Comparison of ENCODE assay signal across 31 cellular contexts in genomic region chr6:100132005-100132404, GRCh38.
"Had no signal": no experiment of that assay in that cellular context is flagged by ENCODE, and none has a peak within 500 bp of the region (broad histone marks: within the 10 kb centered on the region; RNA-seq: fewer than 3 reads in every experiment).

No MANE protein-coding gene starts in this region.

- DNase-seq: activated CD4-positive, alpha-beta T cell treated with anti-CD3 and anti-CD28 coated beads, Interleukin-2, amount 10 ng/mL, durations not matched to agents 24 days and 14 days; activated CD4-positive, alpha-beta T cell treated with anti-CD3 and anti-CD28 coated beads, Interleukin-2, amount 50 U/mL, for 4 hours; activated CD8-positive, alpha-beta memory T cell treated with anti-CD3 and anti-CD28 coated beads, Interleukin-2, amount 50 U/mL, for 4 hours; activated CD8-positive, alpha-beta T cell treated with anti-CD3 and anti-CD28 coated beads for 36 hours; activated gamma-delta T cell treated with Interleukin-2 at 50 U/mL for 16 hours; activated naive CD4-positive, alpha-beta T cell treated with anti-CD3 and anti-CD28 coated beads for 36 hours; activated T-cell treated with anti-CD3 and anti-CD28 coated beads for 4 hours; activated T-cell treated with anti-CD3 and anti-CD28 coated beads, Interleukin-2, amount 50 U/mL, for 4 hours; adrenal gland; body of pancreas; KG1; NCI-H1092 treated with DMSO at 0.1 percent for 48 hours; NCI-H1417; NCI-H146; NCI-H187; NCI-H2029 treated with DMSO at 0.1 percent for 48 hours; NCI-H2107; NCI-H2171; NCI-H510A; NCI-H526; NCI-H748 treated with DMSO at 0.1 percent for 48 hours; NK-92 treated with Interleukin-12 subunit alpha and Interleukin-12 subunit beta, amount 100 ng/mL, for 24 hours; PC-3; SIG-M5; T-cell; T-helper 9 cell had no signal

- H3K27ac Mint-ChIP-seq: activated CD4-positive, alpha-beta T cell treated with anti-CD3 and anti-CD28 coated beads, Interleukin-2, amount 10 ng/mL, durations not matched to agents 24 days and 14 days; activated CD8-positive, alpha-beta T cell treated with anti-CD3 and anti-CD28 coated beads for 36 hours; activated naive CD4-positive, alpha-beta T cell treated with anti-CD3 and anti-CD28 coated beads for 36 hours; activated naive CD4-positive, alpha-beta T cell treated with anti-CD3 and anti-CD28 coated beads, Interleukin-2, amount 50 U/mL, for 72 hours; T-cell had no signal

- H3K36me3 ChIP-seq: adrenal gland, breast epithelium had no signal

- H3K27ac ChIP-seq: adrenal gland, body of pancreas, breast epithelium, RWPE1 had no signal

- H3K4me3 ChIP-seq: adrenal gland, body of pancreas, breast epithelium had no signal

- ATAC-seq: activated CD8-positive, alpha-beta T cell treated with anti-CD3 and anti-CD28 coated beads for 36 hours; activated naive CD4-positive, alpha-beta T cell treated with anti-CD3 and anti-CD28 coated beads, Interleukin-2, amount 50 U/mL, for 72 hours; activated T-cell treated with anti-CD3 and anti-CD28 coated beads, Interleukin-2, amount 50 U/mL, for 4 hours; body of pancreas; PC-3; Right ventricle myocardium inferior; SK-N-SH treated with all-trans-retinoic acid at 6 μM for 48 hours; T-cell had no signal

- H3K4me3 Mint-ChIP-seq: activated CD4-positive, alpha-beta T cell treated with anti-CD3 and anti-CD28 coated beads, Interleukin-2, amount 10 ng/mL, durations not matched to agents 24 days and 14 days; activated CD8-positive, alpha-beta T cell treated with anti-CD3 and anti-CD28 coated beads for 36 hours; activated naive CD4-positive, alpha-beta T cell treated with anti-CD3 and anti-CD28 coated beads for 36 hours; activated T-cell treated with anti-CD3 and anti-CD28 coated beads, Interleukin-2, amount 50 U/mL, for 4 hours; T-cell had no signal

- H3K27me3 ChIP-seq: adrenal gland, body of pancreas, breast epithelium had no signal

- H3K36me3 Mint-ChIP-seq: T-cell had no signal

- H3K27me3 Mint-ChIP-seq: activated CD4-positive, alpha-beta T cell treated with anti-CD3 and anti-CD28 coated beads, Interleukin-2, amount 10 ng/mL, durations not matched to agents 24 days and 14 days; activated CD8-positive, alpha-beta T cell treated with anti-CD3 and anti-CD28 coated beads for 36 hours had no signal

- H3K4me1 Mint-ChIP-seq: T-cell had no signal

- H3K9me3 Mint-ChIP-seq: activated CD4-positive, alpha-beta T cell treated with anti-CD3 and anti-CD28 coated beads, Interleukin-2, amount 10 ng/mL, durations not matched to agents 24 days and 14 days had no signal

- H3K4me1 ChIP-seq: adrenal gland, body of pancreas, breast epithelium had no signal
